Comparison of ENCODE assay signal across 8 cellular contexts in genomic region chr1:145918992-145919939, GRCh38. TPM values are rescaled to one million over a fixed set of nuclear protein-coding genes. Genes with fewer than 3 reads are reported as not detected.
A peak's percentile ranks its signal among the peaks of the same experiment; 100 is the strongest.
DNase-seq lines count a peak whose midpoint lies in the region; ATAC-seq and TF ChIP-seq lines count a peak whose summit lies in the region.

No MANE protein-coding gene starts in this region.

- no peaks in the 10 kb centered on the region for H3K27me3 ChIP-seq in BJ (ENCODE audit: control insufficient read depth, insufficient read depth, low read length)

- DNase-seq in BJ (ENCODE audit: low read depth) (no peak), RKO (ENCODE audit: low spot score) (peak; percentile 82), cerebellum (ENCODE audit: low spot score) (peak; percentile 69), kidney glomerular epithelial cell (lab: John Stamatoyannopoulos, UW) (peak; percentile 57)
- DNase-seq in stimulated activated effector memory CD8-positive, alpha-beta T cell treated with anti-CD3 and anti-CD28 coated beads, Interleukin-12 subunit alpha, Interleukin-12 subunit beta, amount 100 ng/mL, for 72 hours (ENCODE audit: low spot score in 2 of 2): no peak

- H3K36me3 Mint-ChIP-seq in stimulated activated effector memory CD8-positive, alpha-beta T cell treated with anti-CD3 and anti-CD28 coated beads, Interleukin-12 subunit alpha, Interleukin-12 subunit beta, amount 100 ng/mL, for 72 hours: peaks cover 69% of the 10 kb centered on the region

- no peak for TF ChIP-seq CTCF in BJ (IDR thresholded peaks at IDR 0.05; ENCODE audit: insufficient read depth, low read depth, low read length)

- H3K4me3 ChIP-seq in BJ (ENCODE audit: low read depth, low read length): peak overlapping the region; percentile 61

- POLR2A ChIA-PET in BJ (lab: Charles Lee): interaction anchor here (0.6 to 0.7 kb wide), 2 partner anchors 8 to 61 kb away, joined by 3 to 5 read pairs; partner anchors contain the start of gene RBM8A

- H3K4me1 Mint-ChIP-seq in stimulated activated effector memory CD8-positive, alpha-beta T cell treated with anti-CD3 and anti-CD28 coated beads, Interleukin-12 subunit alpha, Interleukin-12 subunit beta, amount 100 ng/mL, for 72 hours: peaks cover 41% of the 10 kb centered on the region

- no peak for TF ChIP-seq POLR2A in GM18505 (IDR thresholded peaks at IDR 0.05; ENCODE audit: borderline replicate concordance, extremely low read depth, insufficient read depth, insufficient read length)

- H3K36me3 ChIP-seq in BJ (ENCODE audit: control insufficient read depth, insufficient read depth, low read length): peaks cover 4% of the 10 kb centered on the region

- peak overlapping the region; percentile 94 for H3K4me3 Mint-ChIP-seq in stimulated activated effector memory CD8-positive, alpha-beta T cell treated with anti-CD3 and anti-CD28 coated beads, Interleukin-12 subunit alpha, Interleukin-12 subunit beta, amount 100 ng/mL, for 72 hours

- peak overlapping the region; percentile 94 for H3K27ac Mint-ChIP-seq in stimulated activated effector memory CD8-positive, alpha-beta T cell treated with anti-CD3 and anti-CD28 coated beads, Interleukin-12 subunit alpha, Interleukin-12 subunit beta, amount 100 ng/mL, for 72 hours

- CTCF ChIA-PET in BJ (lab: Yijun Ruan, JAX): interaction anchor here (1.0 to 4.4 kb wide), 3 partner anchors 9 to 60 kb away, joined by 3 to 23 read pairs (median 12); partner anchors contain the start of gene ITGA10

- no peaks in the 10 kb centered on the region for H3K9me3 Mint-ChIP-seq in stimulated activated effector memory CD8-positive, alpha-beta T cell treated with anti-CD3 and anti-CD28 coated beads, Interleukin-12 subunit alpha, Interleukin-12 subunit beta, amount 100 ng/mL, for 72 hours

- ATAC-seq in GM18502 (IDR thresholded peaks at IDR 0.05; ENCODE audit: poor library complexity, unreplicated experiment) (peak; percentile 7), HG03280 (IDR thresholded peaks at IDR 0.05; ENCODE audit: unreplicated experiment) (peak; percentile 79), GM18505 (IDR thresholded peaks at IDR 0.05; ENCODE audit: unreplicated experiment) (no peak)
- peak; percentile 92 for ATAC-seq in stimulated activated effector memory CD8-positive, alpha-beta T cell treated with anti-CD3 and anti-CD28 coated beads, Interleukin-12 subunit alpha, Interleukin-12 subunit beta, amount 100 ng/mL, for 72 hours

RNA-seq across cellular contexts. Expression of gene PEX11B, which starts 0.7 kb away (rescaled TPM):
- 34.9 and 46.4 TPM in 2 replicates for polyA plus RNA-seq in BJ (2011; rRNA removed)
- polyA minus RNA-seq in BJ (2011; rRNA and poly(A)+ RNA removed): 13.2 and 25.7 TPM in 2 replicates
- 22.5 TPM for total RNA-seq in cerebellum

RNA-seq across cellular contexts. Expression of gene RBM8A, which starts 8.0 kb away (rescaled TPM):
- polyA plus RNA-seq in BJ (2011; rRNA removed): 71.2 and 135 TPM in 2 replicates
- 23.6 and 31.7 TPM in 2 replicates for polyA minus RNA-seq in BJ (2011; rRNA and poly(A)+ RNA removed)
- 74.4 TPM for total RNA-seq in cerebellum

RNA-seq across cellular contexts. Expression of gene ITGA10, which starts 9.4 kb away (rescaled TPM):
- polyA plus RNA-seq in BJ (2011; rRNA removed): 0.63 and 0.82 TPM in 2 replicates
- polyA minus RNA-seq in BJ (2011; rRNA and poly(A)+ RNA removed): 0.09 and 1.2 TPM in 2 replicates
- total RNA-seq in cerebellum: 2.2 TPM

RNA-seq across cellular contexts. Expression of gene ANKRD35, which starts 33.6 kb away (rescaled TPM):
- 1.4 and 1.5 TPM in 2 replicates for polyA plus RNA-seq in BJ (2011; rRNA removed)
- polyA minus RNA-seq in BJ (2011; rRNA and poly(A)+ RNA removed): 0.26 and 0.28 TPM in 2 replicates
- 0.73 TPM for total RNA-seq in cerebellum

RNA-seq across cellular contexts. Expression of gene LIX1L, which starts 38.6 kb away (rescaled TPM):
- polyA plus RNA-seq in BJ (2011; rRNA removed): 35.1 and 42.1 TPM in 2 replicates
- 22.7 and 23.4 TPM in 2 replicates for polyA minus RNA-seq in BJ (2011; rRNA and poly(A)+ RNA removed)
- 27.1 TPM for total RNA-seq in cerebellum

Comparison
In these comparisons a context has a peak if more than half of its experiments do, and no peak if none do; other contexts are left out.
1. DNase-seq: peak in RKO (single experiment), cerebellum (single experiment) and kidney glomerular epithelial cell (single experiment); none in BJ (single experiment) and stimulated activated effector memory CD8-positive, alpha-beta T cell treated with anti-CD3 and anti-CD28 coated beads, Interleukin-12 subunit alpha, Interleukin-12 subunit beta, amount 100 ng/mL, for 72 hours (0 of 2).